Comparison of ENCODE assay signal across 20 cellular contexts in the genomic region with DNA sequence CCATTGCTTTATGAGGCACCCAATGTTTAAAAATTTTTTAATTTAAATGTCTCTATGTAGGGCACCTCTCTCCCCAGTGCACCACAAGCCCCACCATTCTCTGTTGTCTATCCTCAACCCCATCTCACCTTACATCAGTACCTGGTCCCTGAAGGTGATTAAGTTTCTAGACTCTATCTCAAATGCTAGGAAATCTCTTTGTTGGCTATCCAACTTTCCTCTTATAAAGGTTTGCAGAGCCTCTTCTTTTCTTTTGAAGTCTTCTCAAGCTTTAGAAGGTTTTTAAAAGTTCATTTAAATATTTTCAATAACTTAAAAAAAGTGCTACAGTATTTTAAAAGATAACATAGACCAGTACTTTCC.
DNase-seq lines count a peak whose midpoint lies in the region; ATAC-seq and TF ChIP-seq lines count a peak whose summit lies in the region.
"Had no signal": no experiment of that assay in that cellular context is flagged by ENCODE, and none has a peak within 500 bp of the region (broad histone marks: within the 10 kb centered on the region; RNA-seq: fewer than 3 reads in every experiment).

No MANE protein-coding gene starts in this region.

- H3K4me1 Mint-ChIP-seq in immature natural killer cell = peaks cover 88 to 95% of the 10 kb centered on the region in 2 donors

- H3K4me3 ChIP-seq in ACC112 (ENCODE audit: low read depth, low read length) (no peak overlapping the region), Karpas-422 (ENCODE audit: low read length) (no peak overlapping the region), gastrocnemius medialis (no peak overlapping the region), tibial nerve (no peak overlapping the region)
- H3K4me3 ChIP-seq: colonic mucosa, skin epidermis had no signal

- TF ChIP-seq POLR2A in gastrocnemius medialis (IDR thresholded peaks at IDR 0.05) = no peak
- no peak for TF ChIP-seq POLR2A in tibial nerve (IDR thresholded peaks at IDR 0.05)

- peaks cover 36% of the 10 kb centered on the region for H3K4me1 ChIP-seq in ACC112 (ENCODE audit: control insufficient read depth, insufficient read depth, low read length, unreplicated experiment)
- H3K4me1 ChIP-seq in Karpas-422 (ENCODE audit: low read length) = peaks cover 70% of the 10 kb centered on the region
- peaks cover 62 to 66% of the 10 kb centered on the region in 2 donors for H3K4me1 ChIP-seq in gastrocnemius medialis
- peaks cover 0 to 59% (median 38%) of the 10 kb centered on the region in 4 donors for H3K4me1 ChIP-seq in tibial nerve
- H3K4me1 ChIP-seq: colonic mucosa had no signal

- no peak for TF ChIP-seq EP300 in tibial nerve (IDR thresholded peaks at IDR 0.05)

- no peaks in the 10 kb centered on the region for H3K27me3 Mint-ChIP-seq in immature natural killer cell (ENCODE audit: low read depth in 3 of 3)
- H3K27me3 Mint-ChIP-seq: activated CD4-positive, alpha-beta T cell treated with anti-CD3 and anti-CD28 coated beads, Interleukin-2, amount 10 ng/mL, durations not matched to agents 24 days and 14 days; activated CD8-positive, alpha-beta memory T cell treated with anti-CD3 and anti-CD28 coated beads, Interleukin-2, amount 10 ng/mL, durations not matched to agents 7 days and 5 days had no signal

- no peaks in the 10 kb centered on the region for H3K9me3 ChIP-seq in Karpas-422 (ENCODE audit: low read length)
- no peaks in the 10 kb centered on the region for H3K9me3 ChIP-seq in gastrocnemius medialis
- H3K9me3 ChIP-seq in tibial nerve = no peaks in the 10 kb centered on the region
- H3K9me3 ChIP-seq: colonic mucosa, thoracic aorta had no signal

- no peak overlapping the region for H3K4me2 ChIP-seq in Karpas-422 (ENCODE audit: low read depth, low read length, poor library complexity, severe bottlenecking)

- no peaks in the 10 kb centered on the region for H3K9me2 ChIP-seq in Karpas-422 (replicated peaks; ENCODE audit: insufficient read depth, low read length)

- no peaks in the 10 kb centered on the region for H3K36me3 ChIP-seq in ACC112 (ENCODE audit: insufficient read depth, low read length)
- H3K36me3 ChIP-seq in Karpas-422 (ENCODE audit: insufficient read depth, low read length) = no peaks in the 10 kb centered on the region
- H3K36me3 ChIP-seq in gastrocnemius medialis = no peaks in the 10 kb centered on the region
- H3K36me3 ChIP-seq in tibial nerve = no peaks in the 10 kb centered on the region
- H3K36me3 ChIP-seq: colonic mucosa, thoracic aorta had no signal

- no peaks in the 10 kb centered on the region for H3K9me3 Mint-ChIP-seq in immature natural killer cell
- H3K9me3 Mint-ChIP-seq: activated naive CD4-positive, alpha-beta T cell treated with anti-CD3 and anti-CD28 coated beads for 36 hours; T-helper 2 cell treated with Interferon-gamma antibody and Interleukin-4, amounts not matched to agents 5 μg/mL and 100 μg/mL, for 36 hours had no signal

- H3K27me3 ChIP-seq in ACC112 (ENCODE audit: insufficient read depth, low read length) (no peaks in the 10 kb centered on the region), Karpas-422 (ENCODE audit: low read length) (no peaks in the 10 kb centered on the region), gastrocnemius medialis (no peaks in the 10 kb centered on the region), tibial nerve (no peaks in the 10 kb centered on the region)
- H3K27me3 ChIP-seq: colonic mucosa had no signal

- ATAC-seq in gastrocnemius medialis (no peak), GM19455 (IDR thresholded peaks at IDR 0.05; ENCODE audit: unreplicated experiment) (no peak), HG03108 (IDR thresholded peaks at IDR 0.05; ENCODE audit: unreplicated experiment) (no peak), HG02884 (IDR thresholded peaks at IDR 0.05; ENCODE audit: unreplicated experiment) (no peak)
- ATAC-seq: activated CD8-positive, alpha-beta memory T cell treated with anti-CD3 and anti-CD28 coated beads, Interleukin-2, amount 10 ng/mL, durations not matched to agents 7 days and 5 days; HCT116 had no signal

- peak overlapping the region; percentile 77 to 88 (median 80) for H3K27ac Mint-ChIP-seq in immature natural killer cell
- H3K27ac Mint-ChIP-seq: activated CD4-positive, alpha-beta T cell treated with anti-CD3 and anti-CD28 coated beads, Interleukin-2, amount 10 ng/mL, durations not matched to agents 24 days and 14 days; activated CD8-positive, alpha-beta memory T cell treated with anti-CD3 and anti-CD28 coated beads, Interleukin-2, amount 10 ng/mL, durations not matched to agents 7 days and 5 days; activated naive CD4-positive, alpha-beta T cell treated with anti-CD3 and anti-CD28 coated beads for 36 hours; T-helper 2 cell treated with Interferon-gamma antibody and Interleukin-4, amounts not matched to agents 5 μg/mL and 100 μg/mL, for 36 hours had no signal

- H3K4me3 Mint-ChIP-seq in immature natural killer cell = peak overlapping the region in 3 of 5 donors; percentile 8 to 58 (median 49)
- H3K4me3 Mint-ChIP-seq: activated CD4-positive, alpha-beta T cell treated with anti-CD3 and anti-CD28 coated beads, Interleukin-2, amount 10 ng/mL, durations not matched to agents 24 days and 14 days; activated CD8-positive, alpha-beta memory T cell treated with anti-CD3 and anti-CD28 coated beads, Interleukin-2, amount 10 ng/mL, durations not matched to agents 7 days and 5 days; activated naive CD4-positive, alpha-beta T cell treated with anti-CD3 and anti-CD28 coated beads for 36 hours; T-helper 2 cell treated with Interferon-gamma antibody and Interleukin-4, amounts not matched to agents 5 μg/mL and 100 μg/mL, for 36 hours had no signal

- in situ Hi-C loops in gastrocnemius medialis (cut with MboI; ENCODE audit: low sequenced_read_pairs in 4 of 4) = loop anchor here in 1 of 4 donors (25.0 kb wide), 1 partner anchor 132 kb away; no protein-coding TSS in a partner anchor

- H4K20me1 ChIP-seq in Karpas-422 (ENCODE audit: insufficient read depth, low read depth, low read length) = no peaks in the 10 kb centered on the region

- DNase-seq in Karpas-422 (no peak), immature natural killer cell (no peak), gastrocnemius medialis (no peak), tibial nerve (ENCODE audit: low spot score in 2 of 2) (no peak)
- DNase-seq: activated CD4-positive, alpha-beta T cell treated with anti-CD3 and anti-CD28 coated beads, Interleukin-2, amount 10 ng/mL, durations not matched to agents 24 days and 14 days; activated CD8-positive, alpha-beta memory T cell treated with anti-CD3 and anti-CD28 coated beads, Interleukin-2, amount 10 ng/mL, durations not matched to agents 7 days and 5 days; activated naive CD4-positive, alpha-beta T cell treated with anti-CD3 and anti-CD28 coated beads for 36 hours; colonic mucosa; NCI-H2029 treated with DMSO at 0.1 percent for 48 hours; NCI-H446 treated with DMSO at 0.1 percent for 48 hours had no signal

- H3K27ac ChIP-seq in ACC112 (ENCODE audit: low read depth, low read length) (peak overlapping the region; percentile 65; the same call in 1 of the 2 replicates), Karpas-422 (ENCODE audit: low read length) (peak overlapping the region; percentile 56), gastrocnemius medialis (peak overlapping the region; percentile 75 to 90 (median 78)), tibial nerve (peak overlapping the region in 2 of 4 donors; percentile 77 to 89)
- H3K27ac ChIP-seq: C4-2B, colonic mucosa, VCaP had no signal

- H2AFZ ChIP-seq in ACC112 (ENCODE audit: low read length, unreplicated experiment) = no peak overlapping the region
- H2AFZ ChIP-seq in Karpas-422 (ENCODE audit: low read length) = no peak overlapping the region

- TF ChIP-seq CTCF in gastrocnemius medialis (IDR thresholded peaks at IDR 0.05 in 4 of 5, conservative IDR thresholded peaks at IDR 0.05 in 1 of 5) = no peak
- TF ChIP-seq CTCF in tibial nerve (IDR thresholded peaks at IDR 0.05) = no peak

- H3K79me2 ChIP-seq in ACC112 (ENCODE audit: control insufficient read depth, insufficient read depth, low read length, unreplicated experiment) (no peaks in the 10 kb centered on the region), Karpas-422 (ENCODE audit: low read length) (peaks cover 76% of the 10 kb centered on the region)

- H3K36me3 Mint-ChIP-seq in immature natural killer cell = peaks cover 0 to 10% (median 0%) of the 10 kb centered on the region in 3 donors
- H3K36me3 Mint-ChIP-seq: activated CD8-positive, alpha-beta memory T cell treated with anti-CD3 and anti-CD28 coated beads, Interleukin-2, amount 10 ng/mL, durations not matched to agents 7 days and 5 days had no signal

- H3K9ac ChIP-seq in Karpas-422 (ENCODE audit: low read length) = no peak overlapping the region

- intact Hi-C loops in gastrocnemius medialis (cut with DNase I; ENCODE audit: low total_unique reads) = no loop called here
